ENCODE assay signal across 13 cellular contexts in the genomic region with DNA sequence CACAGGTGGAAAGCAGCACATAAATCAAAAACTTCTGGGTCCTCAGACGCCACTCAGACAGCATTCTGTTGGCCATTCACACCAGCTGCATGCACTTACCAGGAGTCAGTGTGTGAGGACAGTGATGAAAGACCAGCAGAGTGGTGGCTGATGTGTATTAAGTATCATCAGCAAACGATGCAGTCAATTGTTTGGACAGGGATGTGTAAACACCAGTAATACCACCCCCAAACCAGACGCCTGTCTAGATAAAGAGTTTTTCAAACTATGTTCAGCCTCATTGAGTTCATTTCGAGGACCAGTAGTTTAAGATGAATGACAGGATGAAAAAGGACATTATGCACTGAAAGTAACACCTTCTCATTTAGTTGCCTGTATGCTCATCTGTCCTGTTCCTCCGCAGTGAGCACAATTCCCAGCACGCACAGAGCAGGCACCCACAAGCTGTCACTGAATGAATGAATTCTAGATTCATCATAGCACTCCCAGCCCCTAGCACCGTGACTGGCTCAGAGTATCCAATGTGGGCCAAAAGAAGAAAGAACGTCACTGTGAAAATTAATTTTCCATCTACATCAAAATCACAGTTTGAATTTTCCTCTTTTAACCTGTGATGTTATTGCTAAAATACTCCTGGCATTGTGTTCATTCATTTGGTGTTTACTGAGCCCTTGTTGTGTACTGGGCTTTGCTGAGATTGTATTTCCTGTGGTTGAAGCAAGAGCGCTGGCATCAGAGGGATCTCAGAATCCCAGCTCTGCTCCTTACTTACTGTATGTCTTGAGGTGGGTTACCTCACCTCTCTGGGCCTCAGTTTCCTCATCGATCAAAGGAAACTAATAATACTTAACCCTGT.
A peak's percentile ranks its signal among the peaks of the same experiment; 100 is the strongest.
DNase-seq lines count a peak whose midpoint lies in the region; TF ChIP-seq lines count a peak whose summit lies in the region.
"Had no signal": no experiment of that assay in that cellular context is flagged by ENCODE, and none has a peak within 500 bp of the region (broad histone marks: within the 10 kb centered on the region; RNA-seq: fewer than 3 reads in every experiment).

No MANE protein-coding gene starts in this region.

- no peaks in the 10 kb centered on the region for H3K9me3 ChIP-seq in SJSA1 (replicated peaks)
- H3K9me3 ChIP-seq in smooth muscle cell (replicated peaks; ENCODE audit: low read depth) = no peaks in the 10 kb centered on the region
- H3K9me3 ChIP-seq: thoracic aorta had no signal

- peaks cover 24% of the 10 kb centered on the region for H3K4me1 ChIP-seq in SJSA1 (replicated peaks)
- peaks cover 8% of the 10 kb centered on the region for H3K4me1 ChIP-seq in smooth muscle cell (ENCODE audit: low read depth)

- H3K4me2 ChIP-seq in smooth muscle cell = peak overlapping the region; percentile 19

- no peaks in the 10 kb centered on the region for H4K20me1 ChIP-seq in smooth muscle cell (ENCODE audit: low read depth)

- H3K27ac ChIP-seq in SJSA1 = peak overlapping the region; percentile 42
- peak overlapping the region; percentile 83 for H3K27ac ChIP-seq in smooth muscle cell (ENCODE audit: low read depth)
- H3K27ac ChIP-seq in coronary artery = no peak overlapping the region
- H3K27ac ChIP-seq: WERI-Rb-1 had no signal

- TF ChIP-seq CTCF in smooth muscle cell (IDR thresholded peaks at IDR 0.05; ENCODE audit: borderline replicate concordance, insufficient read depth, poor library complexity, severe bottlenecking) = no peak
- TF ChIP-seq CTCF in coronary artery (IDR thresholded peaks at IDR 0.05) = no peak

- no peak overlapping the region for H3K4me3 ChIP-seq in SJSA1
- H3K4me3 ChIP-seq in smooth muscle cell = no peak overlapping the region
- H3K4me3 ChIP-seq in coronary artery = no peak overlapping the region
- H3K4me3 ChIP-seq: thoracic aorta had no signal

- no peaks in the 10 kb centered on the region for H3K36me3 ChIP-seq in SJSA1
- H3K36me3 ChIP-seq in smooth muscle cell (ENCODE audit: low read depth) = no peaks in the 10 kb centered on the region
- H3K36me3 ChIP-seq: thoracic aorta, WERI-Rb-1 had no signal

- peak; percentile 18 for DNase-seq in M059J (ENCODE audit: low read depth)
- DNase-seq in NCI-H2107 (lab: John Stamatoyannopoulos, UW) = peak; percentile 73
- DNase-seq in SJSA1 (ENCODE audit: low read depth in 1 of 2, low spot score in 2 of 2) = peak in 1 of 2 experiments; percentile 25
- DNase-seq in smooth muscle cell (lab: John Stamatoyannopoulos, UW; ENCODE audit: unreplicated experiment) = no peak
- no peak for DNase-seq in NCI-H526 (lab: John Stamatoyannopoulos, UW)
- DNase-seq in coronary artery (ENCODE audit: low spot score) = no peak
- no peak for DNase-seq in ecto neural progenitor cell (ENCODE audit: low spot score)
- DNase-seq: activated CD8-positive, alpha-beta T cell treated with anti-CD3 and anti-CD28 coated beads for 36 hours; endodermal cell; Karpas-422; stimulated activated CD4-positive, alpha-beta T cell treated with anti-CD3 and anti-CD28 coated beads, Interleukin-4, amount 100 ng/mL, for 1 hour; WERI-Rb-1 had no signal

- peaks cover 7% of the 10 kb centered on the region for H3F3A ChIP-seq in smooth muscle cell (ENCODE audit: low read depth)

- no peaks in the 10 kb centered on the region for H3K79me2 ChIP-seq in smooth muscle cell (ENCODE audit: low read depth)

- H2AFZ ChIP-seq in smooth muscle cell (ENCODE audit: low read depth) = no peak overlapping the region

- H3K9ac ChIP-seq in smooth muscle cell (ENCODE audit: low read depth) = peak overlapping the region; percentile 25

- 57% methylated on average over 10 of the region's 10 CpGs for WGBS in smooth muscle cell (ENCODE audit: low lambda C conversion rate)

- H3K27me3 ChIP-seq in SJSA1 (replicated peaks) = no peaks in the 10 kb centered on the region
- no peaks in the 10 kb centered on the region for H3K27me3 ChIP-seq in smooth muscle cell (ENCODE audit: low read depth)

Comparison
In these comparisons a context has a peak if more than half of its experiments do, and no peak if none do; other contexts are left out.
1. DNase-seq: peak in M059J (single experiment) and NCI-H2107 (single experiment); none in smooth muscle cell (single experiment), NCI-H526 (0 of 2), coronary artery (single experiment) and ecto neural progenitor cell (single experiment).
2. H3K27ac ChIP-seq: peak in SJSA1 (single experiment) and smooth muscle cell (single experiment); none in coronary artery (0 of 2).